In genomic region chr5:181207214-181207959, GRCh38 we compare ENCODE assay signal across 8 cellular contexts. TPM values are rescaled to one million over a fixed set of nuclear protein-coding genes. Genes with fewer than 3 reads are reported as not detected.
DNase-seq lines count a peak whose midpoint lies in the region; ATAC-seq and TF ChIP-seq lines count a peak whose summit lies in the region.

No MANE protein-coding gene starts in this region.

- ATAC-seq in RWPE2 (ENCODE audit: low read depth) = peak; percentile 45

- TF ChIP-seq CTCF in RWPE2 (IDR thresholded peaks at IDR 0.05; ENCODE audit: poor library complexity, severe bottlenecking) = no peak

- H3K36me3 ChIP-seq in H7 (replicated peaks; ENCODE audit: control insufficient read depth, insufficient read depth, low read length) = no peaks in the 10 kb centered on the region
- peaks cover 9% of the 10 kb centered on the region for H3K36me3 ChIP-seq in RWPE2 (ENCODE audit: low read depth)

- DNase-seq in AG20443 (ENCODE audit: low spot score) (peak; percentile 69), H7 (peak; percentile 51), RWPE2 (ENCODE audit: low spot score) (peak; percentile 83), astrocyte of the hippocampus (ENCODE audit: low read depth, low spot score) (peak; percentile 90), inferior parietal cortex (ENCODE audit: extremely low spot score) (peak; percentile 88), COLO668 (lab: John Stamatoyannopoulos, UW; ENCODE audit: unreplicated experiment) (no peak), OCI-M2 (lab: John Stamatoyannopoulos, UW; ENCODE audit: unreplicated experiment) (no peak)
- peak; percentile 94 for DNase-seq in stimulated activated CD4-positive, alpha-beta T cell treated with anti-CD3 and anti-CD28 coated beads, Interleukin-12 subunit alpha, Interleukin-12 subunit beta, amount 100 ng/mL, for 4 hours

- peaks cover 41% of the 10 kb centered on the region for H3K27me3 ChIP-seq in H7 (ENCODE audit: control insufficient read depth, insufficient read depth, low read length)
- H3K27me3 ChIP-seq in RWPE2 (ENCODE audit: insufficient read depth, poor library complexity, severe bottlenecking) = no peaks in the 10 kb centered on the region

- no peaks in the 10 kb centered on the region for H3K9me3 ChIP-seq in RWPE2 (ENCODE audit: severe bottlenecking)

- H3K27ac ChIP-seq in RWPE2 (ENCODE audit: poor library complexity, severe bottlenecking) = peak overlapping the region; percentile 76

- peak overlapping the region; percentile 81 for H3K4me3 ChIP-seq in H7 (ENCODE audit: insufficient read depth, low read depth, low read length)
- peak overlapping the region; percentile 67 for H3K4me3 ChIP-seq in RWPE2 (ENCODE audit: severe bottlenecking)

- peaks cover 12% of the 10 kb centered on the region for H3K4me1 ChIP-seq in RWPE2 (ENCODE audit: insufficient read depth, poor library complexity, severe bottlenecking)

RNA-seq across cellular contexts. Expression of gene TRIM7, which starts 2.4 kb away (rescaled TPM):
- total RNA-seq in H7 (2014; rRNA removed; shearing (Covaris generic)) = 0.07 and 0.92 TPM in 2 replicates

RNA-seq across cellular contexts. Expression of gene TRIM41, which starts 15.7 kb away (rescaled TPM):
- total RNA-seq in H7 (2014; rRNA removed; shearing (Covaris generic)) = 13.6 and 19.8 TPM in 2 replicates

RNA-seq across cellular contexts. Expression of gene RACK1, which starts 36.3 kb away (rescaled TPM):
- 5,491 and 6,126 TPM in 2 replicates for total RNA-seq in H7 (2014; rRNA removed; shearing (Covaris generic))

RNA-seq across cellular contexts. Expression of gene TRIM52, which starts 53.6 kb away (rescaled TPM):
- 1.9 and 2.4 TPM in 2 replicates for total RNA-seq in H7 (2014; rRNA removed; shearing (Covaris generic))

Comparison
In these comparisons a context has a peak if more than half of its experiments do, and no peak if none do; other contexts are left out.
1. DNase-seq: peak in AG20443 (single experiment), H7 (single experiment), RWPE2 (single experiment), astrocyte of the hippocampus (single experiment), inferior parietal cortex (single experiment) and stimulated activated CD4-positive, alpha-beta T cell treated with anti-CD3 and anti-CD28 coated beads, Interleukin-12 subunit alpha, Interleukin-12 subunit beta, amount 100 ng/mL, for 4 hours (single experiment); none in COLO668 (single experiment) and OCI-M2 (single experiment).